8 cellular contexts compared by ENCODE assay signal in genomic region chr10:88080213-88080612, GRCh38.
DNase-seq lines count a peak whose midpoint lies in the region; ATAC-seq and TF ChIP-seq lines count a peak whose summit lies in the region.

No MANE protein-coding gene starts in this region.

- WGBS in GM23248 (ENCODE audit: low coverage in 1 of 2, low lambda C conversion rate in 2 of 2, missing lambda C conversion rate in 2 of 2), 2 experiments, result 36 to 37% methylated on average over 3 of the region's 3 CpGs
- WGBS in lung, 2 donors, result 18 to 35% methylated on average over 3 of the region's 3 CpGs

- H3K4me1 Mint-ChIP-seq in glutamatergic neuron (ENCODE audit: low read depth, unreplicated experiment), result no peaks in the 10 kb centered on the region

- in situ Hi-C loops in GM23248 (cut with MboI), result no loop called here
- in situ Hi-C loops in GM13976 (cut with MboI; ENCODE audit: low sequenced_read_pairs, unreplicated experiment), result no loop called here

- ATAC-seq in GM18498 (IDR thresholded peaks at IDR 0.05; ENCODE audit: unreplicated experiment) (peak; percentile 54), lung (ENCODE audit: insufficient read depth, low FRiP score) (peak; percentile 81)

- H3K27me3 ChIP-seq in GM23248 (replicated peaks; ENCODE audit: insufficient read depth) (no peaks in the 10 kb centered on the region), lung (ENCODE audit: control insufficient read depth, insufficient read depth) (no peaks in the 10 kb centered on the region)

- no peaks in the 10 kb centered on the region for H3K27me3 Mint-ChIP-seq in glutamatergic neuron (ENCODE audit: unreplicated experiment)

- peak overlapping the region; percentile 16; the same call in 1 of the 2 replicates for H2AFZ ChIP-seq in GM23248

- H4K20me1 ChIP-seq in GM23248 (ENCODE audit: insufficient read depth), result no peaks in the 10 kb centered on the region

- no peak overlapping the region for H3K27ac Mint-ChIP-seq in glutamatergic neuron (ENCODE audit: unreplicated experiment)

- no peaks in the 10 kb centered on the region for H3K9me2 ChIP-seq in GM23248 (ENCODE audit: insufficient read depth)

- TF ChIP-seq CTCF in lung (IDR thresholded peaks at IDR 0.05; ENCODE audit: control extremely low read depth, extremely low read depth) (no peak), GM13976 (IDR thresholded peaks at IDR 0.05; ENCODE audit: borderline replicate concordance, control extremely low read depth, extremely low read depth, insufficient read depth, missing control alignments) (no peak), glutamatergic neuron (IDR thresholded peaks at IDR 0.05; ENCODE audit: partially characterized antibody, unreplicated experiment) (no peak), GM10266 (IDR thresholded peaks at IDR 0.05; ENCODE audit: control insufficient read depth, insufficient read depth, low read depth, missing control alignments) (no peak)

- H3K4me1 ChIP-seq in GM23248 (ENCODE audit: insufficient read depth), result peaks cover 8% of the 10 kb centered on the region
- peaks cover 2 to 4% of the 10 kb centered on the region in 2 donors for H3K4me1 ChIP-seq in lung (ENCODE audit: control insufficient read depth in 2 of 2, insufficient read depth in 2 of 2, low read length in 2 of 2)

- H3K9ac ChIP-seq in GM23248, result no peak overlapping the region

- no peak overlapping the region for H3K4me3 ChIP-seq in GM23248
- H3K4me3 ChIP-seq in lung, result no peak overlapping the region

- H3K4me2 ChIP-seq in GM23248 (ENCODE audit: unreplicated experiment), result peak overlapping the region; percentile 10

- H3K36me3 ChIP-seq in GM23248 (ENCODE audit: low read depth), result no peaks in the 10 kb centered on the region
- H3K36me3 ChIP-seq in lung (ENCODE audit: control insufficient read depth in 2 of 2, insufficient read depth in 2 of 2, low read length in 2 of 2), result no peaks in the 10 kb centered on the region

- no peaks in the 10 kb centered on the region for H3K36me3 Mint-ChIP-seq in glutamatergic neuron (ENCODE audit: unreplicated experiment)

- DNase-seq in GM23248 (peak; percentile 21), MV-4-11 (lab: John Stamatoyannopoulos, UW) (peak; percentile 61), lung (ENCODE audit: low spot score) (no peak), GM13976 (ENCODE audit: low spot score) (no peak), glutamatergic neuron (no peak), GM10266 (ENCODE audit: extremely low spot score) (no peak), AG20443 (ENCODE audit: low spot score) (no peak)

- H3K79me2 ChIP-seq in GM23248 (ENCODE audit: insufficient read depth), result no peaks in the 10 kb centered on the region

- H3F3A ChIP-seq in GM23248 (ENCODE audit: insufficient read depth), result no peaks in the 10 kb centered on the region

- peaks cover 1% of the 10 kb centered on the region for H3K9me3 Mint-ChIP-seq in glutamatergic neuron (ENCODE audit: unreplicated experiment)

- H3K4me3 Mint-ChIP-seq in glutamatergic neuron (ENCODE audit: unreplicated experiment), result no peak overlapping the region

- H3K27ac ChIP-seq in GM23248 (no peak overlapping the region), lung (ENCODE audit: low read depth in 1 of 2, low read length in 1 of 2) (no peak overlapping the region)

- H3K9me3 ChIP-seq in GM23248 (ENCODE audit: low read depth), result no peaks in the 10 kb centered on the region
- no peaks in the 10 kb centered on the region for H3K9me3 ChIP-seq in lung (ENCODE audit: control insufficient read depth in 2 of 2, insufficient read depth in 1 of 2, low read length in 1 of 2)

Comparison
In these comparisons a context has a peak if more than half of its experiments do, and no peak if none do; other contexts are left out.
1. DNase-seq: peak in GM23248 (single experiment) and MV-4-11 (single experiment); none in lung (single experiment), GM13976 (single experiment), glutamatergic neuron (single experiment), GM10266 (single experiment) and AG20443 (single experiment).